In the genomic region with DNA sequence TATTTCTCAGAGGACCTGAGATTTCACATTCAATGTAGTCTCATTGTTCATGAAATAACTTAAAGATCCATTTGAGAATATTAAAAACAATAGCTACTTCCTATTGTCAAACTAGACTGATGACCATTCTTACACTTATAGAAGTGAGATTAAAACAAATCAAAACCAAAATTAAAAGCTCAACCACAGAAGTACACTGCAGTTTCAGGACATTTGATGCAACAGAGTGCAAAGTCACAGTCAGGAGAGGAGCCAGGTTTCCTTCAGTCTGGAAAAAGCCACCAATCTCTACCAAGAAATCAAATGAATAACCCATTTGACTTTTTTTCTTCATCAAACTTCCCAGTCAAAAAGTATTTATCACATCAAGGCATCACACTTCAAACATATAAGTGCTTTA, we compare ENCODE assay signal across 12 cellular contexts. TPM values are rescaled to one million over a fixed set of nuclear protein-coding genes. Genes with fewer than 3 reads are reported as not detected.
DNase-seq lines count a peak whose midpoint lies in the region; ATAC-seq and TF ChIP-seq lines count a peak whose summit lies in the region.
"Had no signal": no experiment of that assay in that cellular context is flagged by ENCODE, and none has a peak within 500 bp of the region (broad histone marks: within the 10 kb centered on the region; RNA-seq: fewer than 3 reads in every experiment).

No MANE protein-coding gene starts in this region.

- H3K4me1 ChIP-seq in ACC112 (ENCODE audit: control insufficient read depth, insufficient read depth, low read length, unreplicated experiment) (peaks cover 23% of the 10 kb centered on the region), HUES6 (ENCODE audit: control insufficient read depth, insufficient read depth, low read length) (no peaks in the 10 kb centered on the region; the same call in 1 of the 2 replicates), endodermal cell (ENCODE audit: control insufficient read depth, insufficient read depth, low read length) (no peaks in the 10 kb centered on the region)

- peak; percentile 46 for ATAC-seq in GM18907 (IDR thresholded peaks at IDR 0.05; ENCODE audit: unreplicated experiment)
- ATAC-seq in GM18861 (IDR thresholded peaks at IDR 0.05; ENCODE audit: unreplicated experiment) = no peak
- no peak for ATAC-seq in left cardiac atrium
- ATAC-seq: left ventricle myocardium superior had no signal

- no peaks in the 10 kb centered on the region for H3K27me3 ChIP-seq in ACC112 (ENCODE audit: insufficient read depth, low read length)
- H3K27me3 ChIP-seq in HUES6 (ENCODE audit: control insufficient read depth, insufficient read depth, low read length) = no peaks in the 10 kb centered on the region
- no peaks in the 10 kb centered on the region for H3K27me3 ChIP-seq in endodermal cell (ENCODE audit: control insufficient read depth, insufficient read depth, low read length, poor library complexity, severe bottlenecking)

- no peaks in the 10 kb centered on the region for H3K36me3 ChIP-seq in ACC112 (ENCODE audit: insufficient read depth, low read length)
- H3K36me3 ChIP-seq in HUES6 (ENCODE audit: control insufficient read depth, insufficient read depth, low read length) = peaks cover 2% of the 10 kb centered on the region; the same call in 1 of the 2 replicates
- H3K36me3 ChIP-seq in endodermal cell (ENCODE audit: control insufficient read depth, insufficient read depth, low read length) = no peaks in the 10 kb centered on the region

- peak overlapping the region; percentile 69 for H3K27ac ChIP-seq in ACC112 (ENCODE audit: low read depth, low read length)
- 0 out of 2 replicates have a peak overlapping the region, but pooled peaks have one; percentile 48 for H3K27ac ChIP-seq in HUES6 (ENCODE audit: low read depth, low read length)
- no peak overlapping the region for H3K27ac ChIP-seq in endodermal cell (ENCODE audit: low read depth, low read length)

- H3K9me3 ChIP-seq in HUES6 (ENCODE audit: control insufficient read depth, insufficient read depth, low read depth, low read length) (no peaks in the 10 kb centered on the region), endodermal cell (ENCODE audit: control insufficient read depth, low read length) (peaks cover 1% of the 10 kb centered on the region)

- peaks cover 53% of the 10 kb centered on the region for H3K79me2 ChIP-seq in ACC112 (ENCODE audit: control insufficient read depth, insufficient read depth, low read length, unreplicated experiment)

- H3K4me3 ChIP-seq in ACC112 (ENCODE audit: low read depth, low read length) (peak overlapping the region; percentile 39; the same call in 1 of the 2 replicates), HUES6 (ENCODE audit: low read depth, low read length) (no peak overlapping the region), endodermal cell (ENCODE audit: low read length) (no peak overlapping the region)

- peak overlapping the region; percentile 86 for H2AFZ ChIP-seq in ACC112 (ENCODE audit: low read length, unreplicated experiment)

- H3K9ac ChIP-seq in HUES6 (ENCODE audit: low read length) (no peak overlapping the region), endodermal cell (ENCODE audit: extremely low read depth, low read length, poor library complexity, severe bottlenecking) (no peak overlapping the region)

- no peak for TF ChIP-seq CTCF in endodermal cell (conservative IDR thresholded peaks at IDR 0.05)

- no peak for DNase-seq in endodermal cell
- no peak for DNase-seq in C1 segment of cervical spinal cord (lab: John Stamatoyannopoulos, UW)
- no peak for DNase-seq in HT-29 (ENCODE audit: low spot score)
- DNase-seq in left cardiac atrium = no peak
- DNase-seq: H9; left ventricle myocardium superior; NCI-H2029 treated with DMSO at 0.1 percent for 48 hours; stimulated activated CD4-positive, alpha-beta T cell treated with anti-CD3 and anti-CD28 coated beads, Interleukin-4, amount 100 ng/mL, for 1 hour had no signal

- no peak overlapping the region for H3K4me3 Mint-ChIP-seq in endodermal cell
- H3K4me3 Mint-ChIP-seq: H9 had no signal

- peaks cover 18% of the 10 kb centered on the region for H3K36me3 Mint-ChIP-seq in endodermal cell (ENCODE audit: low read depth)

- peaks cover 23% of the 10 kb centered on the region for H3K4me1 Mint-ChIP-seq in endodermal cell

- H3K27ac Mint-ChIP-seq in endodermal cell = peak overlapping the region; percentile 5
- H3K27ac Mint-ChIP-seq: H9 had no signal

- H3K27me3 Mint-ChIP-seq in endodermal cell (ENCODE audit: insufficient read depth) = no peaks in the 10 kb centered on the region

- H3K9me3 Mint-ChIP-seq in endodermal cell = peaks cover 16% of the 10 kb centered on the region

- intact Hi-C loops in left cardiac atrium (cut with DNase I) = no loop called here

RNA-seq across cellular contexts. Expression of a gene that starts 5.5 kb away (rescaled TPM):
- total RNA-seq in endodermal cell = 10 to 100 TPM; 40.7 to 63.5 TPM
- polyA plus RNA-seq in endodermal cell (2013, experiment 1 of 2) = 20.7 TPM
- polyA plus RNA-seq in endodermal cell (2013, experiment 2 of 2) = 19.1 TPM
- 11.8 and 12.6 TPM in 2 replicates for total RNA-seq in HT-29 (2014; rRNA removed; shearing (Covaris generic))
- total RNA-seq in left cardiac atrium = 10 to 100 TPM; 69.3 to 81.6 TPM

RNA-seq across cellular contexts. Expression of a gene that starts 5.6 kb away (rescaled TPM):
- 1 to 10 TPM; 3.2 to 3.6 TPM for total RNA-seq in endodermal cell
- 6.6 TPM for polyA plus RNA-seq in endodermal cell (2013, experiment 1 of 2)
- polyA plus RNA-seq in endodermal cell (2013, experiment 2 of 2) = 8.7 TPM
- total RNA-seq in HT-29 (2014; rRNA removed; shearing (Covaris generic)) = 0.86 and 1.9 TPM in 2 replicates
- 1 to 10 TPM; 1.2 to 4.5 TPM for total RNA-seq in left cardiac atrium
